ENCODE assay signal across 10 cellular contexts in genomic region chr10:123153486-123154091, GRCh38. TPM values are rescaled to one million over a fixed set of nuclear protein-coding genes. Genes with fewer than 3 reads are reported as not detected.
DNase-seq lines count a peak whose midpoint lies in the region; ATAC-seq and TF ChIP-seq lines count a peak whose summit lies in the region.
"Had no signal": no experiment of that assay in that cellular context is flagged by ENCODE, and none has a peak within 500 bp of the region (broad histone marks: within the 10 kb centered on the region; RNA-seq: fewer than 3 reads in every experiment).

No MANE protein-coding gene starts in this region.

- peaks cover 9 to 39% (median 16%) of the 10 kb centered on the region in 3 donors for H3K36me3 Mint-ChIP-seq in CD8-positive, alpha-beta memory T cell
- H3K36me3 Mint-ChIP-seq in neural progenitor cell, result peaks cover 24% of the 10 kb centered on the region

- H3K27ac Mint-ChIP-seq in CD8-positive, alpha-beta memory T cell, result peak overlapping the region; percentile 82 to 100 (median 98)
- peak overlapping the region; percentile 99 for H3K27ac Mint-ChIP-seq in neural progenitor cell

- peak overlapping the region; percentile 97 for H2AFZ ChIP-seq in Loucy (ENCODE audit: low read length)
- H2AFZ ChIP-seq in neural progenitor cell (replicated peaks), result no peak overlapping the region

- peaks cover 10% of the 10 kb centered on the region for H3K36me3 ChIP-seq in CD8-positive, alpha-beta memory T cell (ENCODE audit: insufficient read depth, low read length)
- peaks cover 34% of the 10 kb centered on the region; the same call in 1 of the 2 replicates for H3K36me3 ChIP-seq in Loucy (ENCODE audit: insufficient read depth, low read length)
- no peaks in the 10 kb centered on the region for H3K36me3 ChIP-seq in breast epithelium
- peaks cover 26% of the 10 kb centered on the region for H3K36me3 ChIP-seq in neural progenitor cell

- peak overlapping the region; percentile 82 for H3K4me3 ChIP-seq in CD8-positive, alpha-beta memory T cell (ENCODE audit: low read length)
- H3K4me3 ChIP-seq in Loucy (ENCODE audit: low read length, poor library complexity, severe bottlenecking), result peak overlapping the region; percentile 6
- peak overlapping the region in 2 of 3 donors; percentile 74 to 86 for H3K4me3 ChIP-seq in breast epithelium
- no peak overlapping the region for H3K4me3 ChIP-seq in neural progenitor cell

- no peaks in the 10 kb centered on the region for H3K9me3 Mint-ChIP-seq in CD8-positive, alpha-beta memory T cell
- no peaks in the 10 kb centered on the region for H3K9me3 Mint-ChIP-seq in neural progenitor cell

- H3K4me1 Mint-ChIP-seq in CD8-positive, alpha-beta memory T cell, result peaks cover 64 to 76% (median 76%) of the 10 kb centered on the region in 3 donors
- H3K4me1 Mint-ChIP-seq in neural progenitor cell, result peaks cover 52% of the 10 kb centered on the region

- ATAC-seq in HG03108 (IDR thresholded peaks at IDR 0.05; ENCODE audit: unreplicated experiment), result no peak
- ATAC-seq in HG03045 (IDR thresholded peaks at IDR 0.05; ENCODE audit: unreplicated experiment), result no peak

- no peaks in the 10 kb centered on the region for H3F3A ChIP-seq in Loucy (ENCODE audit: low read depth)
- H3F3A ChIP-seq in neural progenitor cell (ENCODE audit: low read depth), result peaks cover 22% of the 10 kb centered on the region

- CTCF ChIA-PET in CD8-positive, alpha-beta memory T cell (lab: Charles Lee), result interaction anchor here (0.9 to 1.5 kb wide), 9 partner anchors 8 to 175 kb away, joined by 3 to 6 read pairs (median 4); partner anchors contain the start of gene PSTK

- peaks cover 73% of the 10 kb centered on the region for H3K4me1 ChIP-seq in CD8-positive, alpha-beta memory T cell (ENCODE audit: insufficient read depth, low read length)
- H3K4me1 ChIP-seq in Loucy (ENCODE audit: insufficient read depth, low read length, poor library complexity, severe bottlenecking) (peaks cover 43% of the 10 kb centered on the region), breast epithelium (peaks cover 0 to 24% of the 10 kb centered on the region in 2 donors), neural progenitor cell (peaks cover 36% of the 10 kb centered on the region)

- H3K27me3 Mint-ChIP-seq in CD8-positive, alpha-beta memory T cell, result peaks cover 17 to 32% of the 10 kb centered on the region in 2 donors
- H3K27me3 Mint-ChIP-seq in neural progenitor cell (ENCODE audit: insufficient read depth, low read depth), result peaks cover 38% of the 10 kb centered on the region

- H4K20me1 ChIP-seq in Loucy (ENCODE audit: insufficient read depth, low read length, poor library complexity, severe bottlenecking) (peaks cover 42% of the 10 kb centered on the region), neural progenitor cell (ENCODE audit: low read depth) (peaks cover 67% of the 10 kb centered on the region)

- no peaks in the 10 kb centered on the region for H3K9me2 ChIP-seq in Loucy (replicated peaks; ENCODE audit: low read depth, low read length)

- no peak for TF ChIP-seq CTCF in Loucy (conservative IDR thresholded peaks at IDR 0.05; ENCODE audit: low read length)
- TF ChIP-seq CTCF in breast epithelium (IDR thresholded peaks at IDR 0.05), result no peak
- no peak for TF ChIP-seq CTCF in neural progenitor cell (IDR thresholded peaks at IDR 0.05)

- H3K9me3 ChIP-seq in CD8-positive, alpha-beta memory T cell (ENCODE audit: low read length), result no peaks in the 10 kb centered on the region
- no peaks in the 10 kb centered on the region for H3K9me3 ChIP-seq in Loucy (ENCODE audit: insufficient read depth, low read depth, low read length)
- no peaks in the 10 kb centered on the region for H3K9me3 ChIP-seq in breast epithelium
- no peaks in the 10 kb centered on the region for H3K9me3 ChIP-seq in neural progenitor cell (ENCODE audit: low read depth)

- POLR2A ChIA-PET in CD8-positive, alpha-beta memory T cell (lab: Charles Lee), result interaction anchor here (0.8 to 1.6 kb wide), 5 partner anchors 88 to 779 kb away, joined by 3 to 7 read pairs (median 3); partner anchors contain the start of genes ACADSB, C10orf88, IKZF5 and PLEKHA1

- H3K4me2 ChIP-seq in Loucy (ENCODE audit: low read depth, low read length, poor library complexity, severe bottlenecking) (peak overlapping the region; percentile 31), neural progenitor cell (no peak overlapping the region)

- intact Hi-C loops in breast epithelium (cut with DNase I; ENCODE audit: low total_unique reads), result no loop called here

- H3K27me3 ChIP-seq in CD8-positive, alpha-beta memory T cell (ENCODE audit: insufficient read depth, low read length, poor library complexity, severe bottlenecking), result peaks cover 33% of the 10 kb centered on the region
- H3K27me3 ChIP-seq in Loucy (ENCODE audit: insufficient read depth, low read length, poor library complexity, severe bottlenecking) (no peaks in the 10 kb centered on the region), breast epithelium (peaks cover 3 to 49% of the 10 kb centered on the region in 2 donors), neural progenitor cell (peaks cover 52% of the 10 kb centered on the region)

- TF ChIP-seq POLR2A in breast epithelium (IDR thresholded peaks at IDR 0.05), result no peak

- peak overlapping the region; percentile 94 to 100 (median 99) for H3K4me3 Mint-ChIP-seq in CD8-positive, alpha-beta memory T cell
- H3K4me3 Mint-ChIP-seq in neural progenitor cell, result peak overlapping the region; percentile 100

- peak overlapping the region; percentile 34 for H3K9ac ChIP-seq in Loucy (ENCODE audit: low read depth, low read length, poor library complexity, severe bottlenecking)
- no peak overlapping the region for H3K9ac ChIP-seq in neural progenitor cell

- peaks cover 43% of the 10 kb centered on the region for H3K79me2 ChIP-seq in Loucy (ENCODE audit: insufficient read depth, low read length)
- peaks cover 43% of the 10 kb centered on the region for H3K79me2 ChIP-seq in neural progenitor cell (ENCODE audit: low read depth)

- DNase-seq in CD8-positive, alpha-beta memory T cell, result no peak
- DNase-seq in breast epithelium (ENCODE audit: low spot score in 2 of 2) (peak in 1 of 2 donors; percentile 17), neural progenitor cell (ENCODE audit: low spot score) (no peak), NCI-H1105 (lab: John Stamatoyannopoulos, UW) (no peak), NCI-H1092 (lab: John Stamatoyannopoulos, UW) (no peak)

- H3K27ac ChIP-seq in CD8-positive, alpha-beta memory T cell (ENCODE audit: low read depth, low read length), result no peak overlapping the region
- H3K27ac ChIP-seq in breast epithelium (no peak overlapping the region), neural progenitor cell (no peak overlapping the region)

RNA-seq across cellular contexts. Expression of gene BUB3, which starts 0.6 kb away (rescaled TPM):
- 100 to 1,000 TPM; 254 to 255 TPM for total RNA-seq in CD8-positive, alpha-beta memory T cell
- 231 TPM for polyA plus RNA-seq in CD8-positive, alpha-beta memory T cell
- total RNA-seq in breast epithelium (100 to 1,000 TPM in 1 of 3 donors, 10 to 100 TPM in 2; 96.4 to 100 (median 98.1) TPM), neural progenitor cell (ENCODE audit: low replicate concordance) (245 and 249 TPM in 2 replicates)

RNA-seq across cellular contexts. Expression of gene HMX2, which starts 5.7 kb away (rescaled TPM):
- total RNA-seq in CD8-positive, alpha-beta memory T cell, result not detected
- polyA plus RNA-seq in CD8-positive, alpha-beta memory T cell, result not detected
- total RNA-seq in breast epithelium, result not detected
- total RNA-seq in neural progenitor cell (ENCODE audit: low replicate concordance), result 0.15 and 0.21 TPM in 2 replicates
- total RNA-seq: G401, skeletal muscle tissue had no signal

RNA-seq across cellular contexts. Expression of gene HMX3, which starts 17.8 kb away (rescaled TPM):
- total RNA-seq in CD8-positive, alpha-beta memory T cell, result not detected
- not detected for polyA plus RNA-seq in CD8-positive, alpha-beta memory T cell
- total RNA-seq in breast epithelium (not detected), neural progenitor cell (ENCODE audit: low replicate concordance) (0.12 TPM in 1 of 2 replicates, not detected in the other)
- total RNA-seq: G401, skeletal muscle tissue had no signal
